In genomic region chr6:31794294-31794865, GRCh38 we compare ENCODE assay signal across 1 cellular context.
TF ChIP-seq lines count a peak whose summit lies in the region.

No MANE protein-coding gene starts in this region.

TF ChIP-seq in K562, 482 proteins besides CTCF, POLR2A, EP300 and RAD21 (continued from another document):
- TF ChIP-seq, protein P1, sequence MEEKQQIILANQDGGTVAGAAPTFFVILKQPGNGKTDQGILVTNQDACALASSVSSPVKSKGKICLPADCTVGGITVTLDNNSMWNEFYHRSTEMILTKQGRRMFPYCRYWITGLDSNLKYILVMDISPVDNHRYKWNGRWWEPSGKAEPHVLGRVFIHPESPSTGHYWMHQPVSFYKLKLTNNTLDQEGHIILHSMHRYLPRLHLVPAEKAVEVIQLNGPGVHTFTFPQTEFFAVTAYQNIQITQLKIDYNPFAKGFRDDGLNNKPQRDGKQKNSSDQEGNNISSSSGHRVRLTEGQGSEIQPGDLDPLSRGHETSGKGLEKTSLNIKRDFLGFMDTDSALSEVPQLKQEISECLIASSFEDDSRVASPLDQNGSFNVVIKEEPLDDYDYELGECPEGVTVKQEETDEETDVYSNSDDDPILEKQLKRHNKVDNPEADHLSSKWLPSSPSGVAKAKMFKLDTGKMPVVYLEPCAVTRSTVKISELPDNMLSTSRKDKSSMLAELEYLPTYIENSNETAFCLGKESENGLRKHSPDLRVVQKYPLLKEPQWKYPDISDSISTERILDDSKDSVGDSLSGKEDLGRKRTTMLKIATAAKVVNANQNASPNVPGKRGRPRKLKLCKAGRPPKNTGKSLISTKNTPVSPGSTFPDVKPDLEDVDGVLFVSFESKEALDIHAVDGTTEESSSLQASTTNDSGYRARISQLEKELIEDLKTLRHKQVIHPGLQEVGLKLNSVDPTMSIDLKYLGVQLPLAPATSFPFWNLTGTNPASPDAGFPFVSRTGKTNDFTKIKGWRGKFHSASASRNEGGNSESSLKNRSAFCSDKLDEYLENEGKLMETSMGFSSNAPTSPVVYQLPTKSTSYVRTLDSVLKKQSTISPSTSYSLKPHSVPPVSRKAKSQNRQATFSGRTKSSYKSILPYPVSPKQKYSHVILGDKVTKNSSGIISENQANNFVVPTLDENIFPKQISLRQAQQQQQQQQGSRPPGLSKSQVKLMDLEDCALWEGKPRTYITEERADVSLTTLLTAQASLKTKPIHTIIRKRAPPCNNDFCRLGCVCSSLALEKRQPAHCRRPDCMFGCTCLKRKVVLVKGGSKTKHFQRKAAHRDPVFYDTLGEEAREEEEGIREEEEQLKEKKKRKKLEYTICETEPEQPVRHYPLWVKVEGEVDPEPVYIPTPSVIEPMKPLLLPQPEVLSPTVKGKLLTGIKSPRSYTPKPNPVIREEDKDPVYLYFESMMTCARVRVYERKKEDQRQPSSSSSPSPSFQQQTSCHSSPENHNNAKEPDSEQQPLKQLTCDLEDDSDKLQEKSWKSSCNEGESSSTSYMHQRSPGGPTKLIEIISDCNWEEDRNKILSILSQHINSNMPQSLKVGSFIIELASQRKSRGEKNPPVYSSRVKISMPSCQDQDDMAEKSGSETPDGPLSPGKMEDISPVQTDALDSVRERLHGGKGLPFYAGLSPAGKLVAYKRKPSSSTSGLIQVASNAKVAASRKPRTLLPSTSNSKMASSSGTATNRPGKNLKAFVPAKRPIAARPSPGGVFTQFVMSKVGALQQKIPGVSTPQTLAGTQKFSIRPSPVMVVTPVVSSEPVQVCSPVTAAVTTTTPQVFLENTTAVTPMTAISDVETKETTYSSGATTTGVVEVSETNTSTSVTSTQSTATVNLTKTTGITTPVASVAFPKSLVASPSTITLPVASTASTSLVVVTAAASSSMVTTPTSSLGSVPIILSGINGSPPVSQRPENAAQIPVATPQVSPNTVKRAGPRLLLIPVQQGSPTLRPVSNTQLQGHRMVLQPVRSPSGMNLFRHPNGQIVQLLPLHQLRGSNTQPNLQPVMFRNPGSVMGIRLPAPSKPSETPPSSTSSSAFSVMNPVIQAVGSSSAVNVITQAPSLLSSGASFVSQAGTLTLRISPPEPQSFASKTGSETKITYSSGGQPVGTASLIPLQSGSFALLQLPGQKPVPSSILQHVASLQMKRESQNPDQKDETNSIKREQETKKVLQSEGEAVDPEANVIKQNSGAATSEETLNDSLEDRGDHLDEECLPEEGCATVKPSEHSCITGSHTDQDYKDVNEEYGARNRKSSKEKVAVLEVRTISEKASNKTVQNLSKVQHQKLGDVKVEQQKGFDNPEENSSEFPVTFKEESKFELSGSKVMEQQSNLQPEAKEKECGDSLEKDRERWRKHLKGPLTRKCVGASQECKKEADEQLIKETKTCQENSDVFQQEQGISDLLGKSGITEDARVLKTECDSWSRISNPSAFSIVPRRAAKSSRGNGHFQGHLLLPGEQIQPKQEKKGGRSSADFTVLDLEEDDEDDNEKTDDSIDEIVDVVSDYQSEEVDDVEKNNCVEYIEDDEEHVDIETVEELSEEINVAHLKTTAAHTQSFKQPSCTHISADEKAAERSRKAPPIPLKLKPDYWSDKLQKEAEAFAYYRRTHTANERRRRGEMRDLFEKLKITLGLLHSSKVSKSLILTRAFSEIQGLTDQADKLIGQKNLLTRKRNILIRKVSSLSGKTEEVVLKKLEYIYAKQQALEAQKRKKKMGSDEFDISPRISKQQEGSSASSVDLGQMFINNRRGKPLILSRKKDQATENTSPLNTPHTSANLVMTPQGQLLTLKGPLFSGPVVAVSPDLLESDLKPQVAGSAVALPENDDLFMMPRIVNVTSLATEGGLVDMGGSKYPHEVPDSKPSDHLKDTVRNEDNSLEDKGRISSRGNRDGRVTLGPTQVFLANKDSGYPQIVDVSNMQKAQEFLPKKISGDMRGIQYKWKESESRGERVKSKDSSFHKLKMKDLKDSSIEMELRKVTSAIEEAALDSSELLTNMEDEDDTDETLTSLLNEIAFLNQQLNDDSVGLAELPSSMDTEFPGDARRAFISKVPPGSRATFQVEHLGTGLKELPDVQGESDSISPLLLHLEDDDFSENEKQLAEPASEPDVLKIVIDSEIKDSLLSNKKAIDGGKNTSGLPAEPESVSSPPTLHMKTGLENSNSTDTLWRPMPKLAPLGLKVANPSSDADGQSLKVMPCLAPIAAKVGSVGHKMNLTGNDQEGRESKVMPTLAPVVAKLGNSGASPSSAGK (IDR thresholded peaks at IDR 0.05), result no peak; the same call in 1 of the 2 replicates
- TF ChIP-seq ASH1L (IDR thresholded peaks at IDR 0.05; ENCODE audit: borderline replicate concordance, low read depth, partially characterized antibody) (no peak), HDAC2 (IDR thresholded peaks at IDR 0.05) (peak; percentile 69), MAFF (IDR thresholded peaks at IDR 0.05; ENCODE audit: low read length) (no peak), TEAD2 (tag; IDR thresholded peaks at IDR 0.05) (0 out of 2 replicates have a peak, but pooled peaks have one; percentile 25), ZNF764 (CRISPR knock-in tag; IDR thresholded peaks at IDR 0.05; ENCODE audit: low read depth) (no peak; the same call in 1 of the 2 replicates), JUN (IDR thresholded peaks at IDR 0.05; ENCODE audit: borderline replicate concordance, low read depth, low read length) (no peak), JUN (CRISPR knock-in tag; IDR thresholded peaks at IDR 0.05; ENCODE audit: borderline replicate concordance) (peak; percentile 82; the same call in 1 of the 2 replicates), KLF6 (CRISPR knock-in tag; IDR thresholded peaks at IDR 0.05; ENCODE audit: borderline replicate concordance) (no peak), MEF2D (tag; conservative IDR thresholded peaks at IDR 0.05; ENCODE audit: low read depth) (0 out of 2 replicates have a peak, but pooled peaks have one; percentile 30), RCOR1 (IDR thresholded peaks at IDR 0.05; ENCODE audit: borderline replicate concordance in 1 of 2, low read depth in 2 of 2, low read length in 2 of 2) (0 out of 4 replicates have a peak, but pooled peaks of 1 of the 2 experiments have one; percentile 24), ZNF395 (CRISPR knock-in tag; IDR thresholded peaks at IDR 0.05) (no peak), ZSCAN32 (CRISPR knock-in tag; IDR thresholded peaks at IDR 0.05) (no peak), TSHZ1 (CRISPR knock-in tag; IDR thresholded peaks at IDR 0.05) (peak; percentile 65; the same call in 1 of the 2 replicates), ZC3H8 (IDR thresholded peaks at IDR 0.05) (no peak), SAFB (IDR thresholded peaks at IDR 0.05; ENCODE audit: borderline replicate concordance, low read depth, low read length) (no peak), ELF2 (CRISPR knock-in tag; IDR thresholded peaks at IDR 0.05) (no peak), NUFIP1 (IDR thresholded peaks at IDR 0.05; ENCODE audit: partially characterized antibody) (no peak), CREB3L1 (IDR thresholded peaks at IDR 0.05; ENCODE audit: borderline replicate concordance, low read depth) (peak; percentile 54; the same call in 1 of the 2 replicates), HIVEP1 (CRISPR knock-in tag; IDR thresholded peaks at IDR 0.05) (no peak), MCM2 (IDR thresholded peaks at IDR 0.05; ENCODE audit: low read depth) (no peak), NFATC3 (IDR thresholded peaks at IDR 0.05) (0 out of 2 replicates have a peak, but pooled peaks have one; percentile 51), TOE1 (IDR thresholded peaks at IDR 0.05; ENCODE audit: borderline replicate concordance) (0 out of 2 replicates have a peak, but pooled peaks have one; percentile 25), TOE1 (CRISPR knock-in tag; IDR thresholded peaks at IDR 0.05; ENCODE audit: borderline replicate concordance, low read depth) (no peak), PYGO2 (tag; IDR thresholded peaks at IDR 0.05) (peak; percentile 62; the same call in 1 of the 2 replicates), PKNOX1 (IDR thresholded peaks at IDR 0.05) (peak; percentile 25; the same call in 1 of the 2 replicates), BRD9 (IDR thresholded peaks at IDR 0.05; ENCODE audit: low read depth, partially characterized antibody) (peak; percentile 68), ZNF551 (CRISPR knock-in tag; IDR thresholded peaks at IDR 0.05) (no peak), GTF2F1 (IDR thresholded peaks at IDR 0.05; ENCODE audit: low read depth, low read length) (no peak), PCBP1 (IDR thresholded peaks at IDR 0.05; ENCODE audit: low read depth, low read length, poor library complexity, severe bottlenecking) (no peak), TCF7 (IDR thresholded peaks at IDR 0.05; ENCODE audit: borderline replicate concordance) (no peak), NRF1 (conservative IDR thresholded peaks at IDR 0.05 in 1 of 2, IDR thresholded peaks at IDR 0.05 in 1 of 2) (peak; percentile 36 to 55), ZC3H4 (CRISPR knock-in tag; IDR thresholded peaks at IDR 0.05; ENCODE audit: borderline replicate concordance) (no peak; the same call in 1 of the 2 replicates)
- TF ChIP-seq, protein P2, sequence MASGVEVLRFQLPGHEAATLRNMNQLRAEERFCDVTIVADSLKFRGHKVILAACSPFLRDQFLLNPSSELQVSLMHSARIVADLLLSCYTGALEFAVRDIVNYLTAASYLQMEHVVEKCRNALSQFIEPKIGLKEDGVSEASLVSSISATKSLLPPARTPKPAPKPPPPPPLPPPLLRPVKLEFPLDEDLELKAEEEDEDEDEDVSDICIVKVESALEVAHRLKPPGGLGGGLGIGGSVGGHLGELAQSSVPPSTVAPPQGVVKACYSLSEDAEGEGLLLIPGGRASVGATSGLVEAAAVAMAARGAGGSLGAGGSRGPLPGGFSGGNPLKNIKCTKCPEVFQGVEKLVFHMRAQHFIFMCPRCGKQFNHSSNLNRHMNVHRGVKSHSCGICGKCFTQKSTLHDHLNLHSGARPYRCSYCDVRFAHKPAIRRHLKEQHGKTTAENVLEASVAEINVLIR (CRISPR knock-in tag; IDR thresholded peaks at IDR 0.05), result no peak
